8 cellular contexts compared by ENCODE assay signal in genomic region chr14:106626942-106627588, GRCh38.
DNase-seq lines count a peak whose midpoint lies in the region; ATAC-seq, FAIRE-seq and TF ChIP-seq lines count a peak whose summit lies in the region.
"Not testable (repeated sequence)": the region's sequence is repeated elsewhere in the genome, so short reads cannot be mapped to it uniquely, and the experiment has no call there.

No MANE protein-coding gene starts in this region.

- H3K36me3 Mint-ChIP-seq in activated CD8-positive, alpha-beta T cell treated with anti-CD3 and anti-CD28 coated beads, Interleukin-2, amount 10 ng/mL, durations not matched to agents 7 days and 5 days (ENCODE audit: low read depth); memory B cell: not testable (repeated sequence)

- not testable (repeated sequence) for H3K27me3 ChIP-seq in brain microvascular endothelial cell (replicated peaks)

- not testable (repeated sequence) for H3K4me3 Mint-ChIP-seq in activated CD8-positive, alpha-beta T cell treated with anti-CD3 and anti-CD28 coated beads, Interleukin-2, amount 10 ng/mL, durations not matched to agents 7 days and 5 days
- peak overlapping the region; percentile 37 for H3K4me3 Mint-ChIP-seq in memory B cell

- TF ChIP-seq CTCF in C4-2B (conservative IDR thresholded peaks at IDR 0.05) (peak; percentile 94), brain microvascular endothelial cell (IDR thresholded peaks at IDR 0.05; ENCODE audit: low read depth, low read length, missing control alignments) (peak; percentile 7)

- peak; percentile 21 for FAIRE-seq in GM19239 (lab: Jason Lieb, UNC)

- peaks cover 33% of the 10 kb centered on the region for H3K4me1 Mint-ChIP-seq in activated CD8-positive, alpha-beta T cell treated with anti-CD3 and anti-CD28 coated beads, Interleukin-2, amount 10 ng/mL, durations not matched to agents 7 days and 5 days (ENCODE audit: low read depth)
- H3K4me1 Mint-ChIP-seq in memory B cell, result not testable (repeated sequence)

- H3K9me3 Mint-ChIP-seq in activated CD8-positive, alpha-beta T cell treated with anti-CD3 and anti-CD28 coated beads, Interleukin-2, amount 10 ng/mL, durations not matched to agents 7 days and 5 days (ENCODE audit: insufficient read depth); memory B cell: not testable (repeated sequence)

- not testable (repeated sequence) for H3K36me3 ChIP-seq in brain microvascular endothelial cell (replicated peaks)

- ATAC-seq in activated CD8-positive, alpha-beta T cell treated with anti-CD3 and anti-CD28 coated beads, Interleukin-2, amount 10 ng/mL, durations not matched to agents 7 days and 5 days, result peak; percentile 58
- ATAC-seq in memory B cell (ENCODE audit: low read depth), result peak; percentile 92

- POLR2A ChIA-PET in activated CD8-positive, alpha-beta T cell treated with anti-CD3 and anti-CD28 coated beads, Interleukin-2, amount 10 ng/mL, durations not matched to agents 7 days and 5 days (lab: Charles Lee), result not testable (repeated sequence)

- in situ Hi-C loops in brain microvascular endothelial cell (cut with HindIII; ENCODE audit: low pct_ligation_motif_present, low sequenced_read_pairs), result not testable (repeated sequence)

- H3K27ac Mint-ChIP-seq in activated CD8-positive, alpha-beta T cell treated with anti-CD3 and anti-CD28 coated beads, Interleukin-2, amount 10 ng/mL, durations not matched to agents 7 days and 5 days; memory B cell: not testable (repeated sequence)

- not testable (repeated sequence) for H3K27ac ChIP-seq in C4-2B, brain microvascular endothelial cell

- CTCF ChIA-PET in activated CD8-positive, alpha-beta T cell treated with anti-CD3 and anti-CD28 coated beads, Interleukin-2, amount 10 ng/mL, durations not matched to agents 7 days and 5 days (lab: Charles Lee), result interaction anchor here (0.7 to 1.6 kb wide), 12 partner anchors 9 to 133 kb away, joined by 3 to 9 read pairs (median 4); no protein-coding TSS in a partner anchor

- H3K4me3 ChIP-seq in brain microvascular endothelial cell (ENCODE audit: low read depth, low read length), result not testable (repeated sequence)

- peaks cover 37% of the 10 kb centered on the region for H3K27me3 Mint-ChIP-seq in activated CD8-positive, alpha-beta T cell treated with anti-CD3 and anti-CD28 coated beads, Interleukin-2, amount 10 ng/mL, durations not matched to agents 7 days and 5 days (ENCODE audit: low read depth)
- H3K27me3 Mint-ChIP-seq in memory B cell, result peaks cover 18% of the 10 kb centered on the region

- DNase-seq in GM19239 (ENCODE audit: insufficient read length, low spot score), result peak; percentile 44
- DNase-seq in NCI-H1417 (lab: John Stamatoyannopoulos, UW), result peak; percentile 21 to 72 (median 50)
- DNase-seq in SIG-M5 treated with dmso at 0.1 percent for 504 hours (lab: John Stamatoyannopoulos, UW; ENCODE audit: unreplicated experiment), result peak; percentile 12
- peak; percentile 82 for DNase-seq in activated CD8-positive, alpha-beta T cell treated with anti-CD3 and anti-CD28 coated beads, Interleukin-2, amount 10 ng/mL, durations not matched to agents 7 days and 5 days
- not testable (repeated sequence) for DNase-seq in brain microvascular endothelial cell
- peak; percentile 74 to 78 for DNase-seq in memory B cell (ENCODE audit: low spot score in 2 of 2)
- peak; percentile 52 for DNase-seq in stimulated activated CD8-positive, alpha-beta memory T cell treated with anti-CD3 and anti-CD28 coated beads, Interleukin-15, amount 100 ng/mL, for 24 hours (ENCODE audit: low read depth)
